ENCODE assay signal across 1 cellular context in the genomic region with DNA sequence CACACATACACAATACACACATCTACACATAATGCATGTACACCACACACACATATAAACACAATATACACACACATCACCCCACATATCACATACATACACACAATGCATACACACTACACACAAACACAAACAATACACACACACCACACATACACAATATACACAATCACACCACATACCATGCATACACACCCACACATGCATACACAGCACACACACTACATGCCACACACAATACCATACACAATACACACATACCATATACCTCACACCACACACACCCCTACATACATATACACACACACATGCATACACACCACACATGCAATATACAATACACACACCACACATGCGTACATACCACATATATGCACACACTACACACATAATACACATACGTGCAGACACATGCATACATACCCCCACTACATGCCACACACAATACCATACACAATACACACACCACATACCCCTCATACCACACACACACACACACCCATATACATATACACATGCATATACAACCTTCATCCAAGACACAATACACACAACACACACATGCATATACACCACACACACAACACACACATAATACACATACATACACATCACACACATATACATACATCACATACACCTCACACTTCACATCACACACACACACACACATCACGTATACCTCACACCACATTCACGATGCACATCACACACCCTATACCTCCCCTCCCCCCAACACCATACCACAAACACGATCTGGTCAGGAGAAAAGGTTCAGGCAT.
A peak's percentile ranks its signal among the peaks of the same experiment; 100 is the strongest.
TF ChIP-seq lines count a peak whose summit lies in the region.

No MANE protein-coding gene starts in this region.

TF ChIP-seq in HepG2, 621 proteins besides CTCF, POLR2A, EP300 and RAD21:
- TF ChIP-seq, protein P1, sequence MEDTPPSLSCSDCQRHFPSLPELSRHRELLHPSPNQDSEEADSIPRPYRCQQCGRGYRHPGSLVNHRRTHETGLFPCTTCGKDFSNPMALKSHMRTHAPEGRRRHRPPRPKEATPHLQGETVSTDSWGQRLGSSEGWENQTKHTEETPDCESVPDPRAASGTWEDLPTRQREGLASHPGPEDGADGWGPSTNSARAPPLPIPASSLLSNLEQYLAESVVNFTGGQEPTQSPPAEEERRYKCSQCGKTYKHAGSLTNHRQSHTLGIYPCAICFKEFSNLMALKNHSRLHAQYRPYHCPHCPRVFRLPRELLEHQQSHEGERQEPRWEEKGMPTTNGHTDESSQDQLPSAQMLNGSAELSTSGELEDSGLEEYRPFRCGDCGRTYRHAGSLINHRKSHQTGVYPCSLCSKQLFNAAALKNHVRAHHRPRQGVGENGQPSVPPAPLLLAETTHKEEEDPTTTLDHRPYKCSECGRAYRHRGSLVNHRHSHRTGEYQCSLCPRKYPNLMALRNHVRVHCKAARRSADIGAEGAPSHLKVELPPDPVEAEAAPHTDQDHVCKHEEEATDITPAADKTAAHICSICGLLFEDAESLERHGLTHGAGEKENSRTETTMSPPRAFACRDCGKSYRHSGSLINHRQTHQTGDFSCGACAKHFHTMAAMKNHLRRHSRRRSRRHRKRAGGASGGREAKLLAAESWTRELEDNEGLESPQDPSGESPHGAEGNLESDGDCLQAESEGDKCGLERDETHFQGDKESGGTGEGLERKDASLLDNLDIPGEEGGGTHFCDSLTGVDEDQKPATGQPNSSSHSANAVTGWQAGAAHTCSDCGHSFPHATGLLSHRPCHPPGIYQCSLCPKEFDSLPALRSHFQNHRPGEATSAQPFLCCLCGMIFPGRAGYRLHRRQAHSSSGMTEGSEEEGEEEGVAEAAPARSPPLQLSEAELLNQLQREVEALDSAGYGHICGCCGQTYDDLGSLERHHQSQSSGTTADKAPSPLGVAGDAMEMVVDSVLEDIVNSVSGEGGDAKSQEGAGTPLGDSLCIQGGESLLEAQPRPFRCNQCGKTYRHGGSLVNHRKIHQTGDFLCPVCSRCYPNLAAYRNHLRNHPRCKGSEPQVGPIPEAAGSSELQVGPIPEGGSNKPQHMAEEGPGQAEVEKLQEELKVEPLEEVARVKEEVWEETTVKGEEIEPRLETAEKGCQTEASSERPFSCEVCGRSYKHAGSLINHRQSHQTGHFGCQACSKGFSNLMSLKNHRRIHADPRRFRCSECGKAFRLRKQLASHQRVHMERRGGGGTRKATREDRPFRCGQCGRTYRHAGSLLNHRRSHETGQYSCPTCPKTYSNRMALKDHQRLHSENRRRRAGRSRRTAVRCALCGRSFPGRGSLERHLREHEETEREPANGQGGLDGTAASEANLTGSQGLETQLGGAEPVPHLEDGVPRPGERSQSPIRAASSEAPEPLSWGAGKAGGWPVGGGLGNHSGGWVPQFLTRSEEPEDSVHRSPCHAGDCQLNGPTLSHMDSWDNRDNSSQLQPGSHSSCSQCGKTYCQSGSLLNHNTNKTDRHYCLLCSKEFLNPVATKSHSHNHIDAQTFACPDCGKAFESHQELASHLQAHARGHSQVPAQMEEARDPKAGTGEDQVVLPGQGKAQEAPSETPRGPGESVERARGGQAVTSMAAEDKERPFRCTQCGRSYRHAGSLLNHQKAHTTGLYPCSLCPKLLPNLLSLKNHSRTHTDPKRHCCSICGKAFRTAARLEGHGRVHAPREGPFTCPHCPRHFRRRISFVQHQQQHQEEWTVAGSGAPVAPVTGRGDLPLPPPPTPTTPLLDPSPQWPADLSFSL (CRISPR knock-in tag; IDR thresholded peaks at IDR 0.05), result peak; percentile 49; the same call in 1 of the 2 replicates
- peak; percentile 8; the same call in 1 of the 2 replicates for TF ChIP-seq FOXP1 (IDR thresholded peaks at IDR 0.05)
- TF ChIP-seq FOXP1 (CRISPR knock-in tag; IDR thresholded peaks at IDR 0.05), result no peak
- no peak for TF ChIP-seq TEAD2 (CRISPR knock-in tag; IDR thresholded peaks at IDR 0.05)
- no peak for TF ChIP-seq ZMAT3 (CRISPR knock-in tag; conservative IDR thresholded peaks at IDR 0.05)
- no peak for TF ChIP-seq ESRRA (CRISPR knock-in tag; IDR thresholded peaks at IDR 0.05; ENCODE audit: low read depth)
- TF ChIP-seq ZNF292 (CRISPR knock-in tag; IDR thresholded peaks at IDR 0.05; ENCODE audit: borderline replicate concordance, low read depth), result no peak
- TF ChIP-seq FOXO1 (CRISPR knock-in tag; IDR thresholded peaks at IDR 0.05), result no peak
- no peak for TF ChIP-seq IRX3 (CRISPR knock-in tag; IDR thresholded peaks at IDR 0.05; ENCODE audit: borderline replicate concordance, low read depth)
